ENCODE assay signal across 13 cellular contexts in the genomic region with DNA sequence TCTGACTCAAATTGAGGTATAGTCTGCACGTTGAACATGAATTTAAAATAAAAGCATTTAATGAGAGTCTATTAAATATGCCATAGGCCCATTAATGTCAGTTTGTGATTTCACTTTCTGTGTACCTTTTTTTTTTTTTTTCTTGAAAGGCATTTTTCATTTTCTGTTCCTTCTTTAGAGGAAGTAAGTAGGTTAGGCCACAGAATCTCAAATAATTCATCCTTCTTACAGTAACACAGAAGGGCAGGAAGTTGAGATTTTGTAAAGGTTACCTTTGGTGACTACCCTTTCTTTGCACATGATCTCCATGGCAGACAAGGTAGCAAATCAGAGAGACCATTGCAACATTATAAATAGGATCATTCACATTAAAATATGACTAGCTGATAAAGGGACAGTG. TPM values are rescaled to one million over a fixed set of nuclear protein-coding genes. Genes with fewer than 3 reads are reported as not detected.
A peak's percentile ranks its signal among the peaks of the same experiment; 100 is the strongest.
DNase-seq lines count a peak whose midpoint lies in the region; ATAC-seq and TF ChIP-seq lines count a peak whose summit lies in the region.
"Had no signal": no experiment of that assay in that cellular context is flagged by ENCODE, and none has a peak within 500 bp of the region (broad histone marks: within the 10 kb centered on the region; RNA-seq: fewer than 3 reads in every experiment).

No MANE protein-coding gene starts in this region.

- H3K4me3 Mint-ChIP-seq in CD4-positive, alpha-beta memory T cell, result peak overlapping the region; percentile 4 to 82 (median 67)
- H3K4me3 Mint-ChIP-seq: H9 had no signal

- CTCF ChIA-PET in CD4-positive, alpha-beta memory T cell (lab: Charles Lee; ENCODE audit: partially characterized antibody), result interaction anchor here (0.9 kb wide), 1 partner anchor 255 kb away, joined by 3 read pairs; no protein-coding TSS in a partner anchor

- no peaks in the 10 kb centered on the region for H3K27me3 ChIP-seq in CD4-positive, alpha-beta memory T cell (ENCODE audit: insufficient read depth, low read length)
- H3K27me3 ChIP-seq in OCI-LY3 (ENCODE audit: low read depth, low read length), result no peaks in the 10 kb centered on the region
- H3K27me3 ChIP-seq: BLaER1 treated with 17β-estradiol and CSF1 and Interleukin-3, amounts not matched to agents 10 nM and 100 nM had no signal

- DNase-seq in CD4-positive, alpha-beta memory T cell, result peak in 4 of 5 donors; percentile 41 to 59 (median 58)
- no peak for DNase-seq in NCI-H2171 (lab: John Stamatoyannopoulos, UW)
- no peak for DNase-seq in caudate nucleus (lab: John Stamatoyannopoulos, UW)
- DNase-seq: H9; NCI-H446 treated with DMSO at 0.1 percent for 48 hours; psoas muscle; stimulated activated naive CD4-positive, alpha-beta T cell treated with Interleukin-2 at 50 U/mL for 16 hours had no signal

- POLR2A ChIA-PET in CD4-positive, alpha-beta memory T cell (lab: Charles Lee; ENCODE audit: partially characterized antibody), result interaction anchor here (1.4 to 3.7 kb wide), 2 partner anchors 8 to 9 kb away, joined by 4 to 31 read pairs; a partner anchor contains a TSS

- no peaks in the 10 kb centered on the region for H3K79me2 ChIP-seq in OCI-LY3 (ENCODE audit: low read length)

- H3K27ac Mint-ChIP-seq in CD4-positive, alpha-beta memory T cell, result peak overlapping the region; percentile 86 to 97 (median 95)
- H3K27ac Mint-ChIP-seq: H9 had no signal

- peaks cover 42 to 70% (median 45%) of the 10 kb centered on the region in 4 donors for H3K4me1 Mint-ChIP-seq in CD4-positive, alpha-beta memory T cell
- H3K4me1 Mint-ChIP-seq: H9 had no signal

- no peaks in the 10 kb centered on the region for H4K20me1 ChIP-seq in OCI-LY3 (ENCODE audit: insufficient read depth, low read length)

- no peak overlapping the region for H3K27ac ChIP-seq in CD4-positive, alpha-beta memory T cell (ENCODE audit: low read depth, low read length)
- H3K27ac ChIP-seq in OCI-LY3 (ENCODE audit: low read length) (no peak overlapping the region), caudate nucleus (ENCODE audit: low read depth, low read length) (no peak overlapping the region)
- H3K27ac ChIP-seq: BLaER1 treated with 17β-estradiol and CSF1 and Interleukin-3, amounts not matched to agents 10 nM and 100 nM; psoas muscle had no signal

- H3K9ac ChIP-seq in OCI-LY3 (ENCODE audit: low read length), result no peak overlapping the region
- H3K9ac ChIP-seq: BLaER1 treated with 17β-estradiol and CSF1 and Interleukin-3, amounts not matched to agents 10 nM and 100 nM had no signal

- no peak for TF ChIP-seq CTCF in OCI-LY3 (IDR thresholded peaks at IDR 0.05; ENCODE audit: low read depth, low read length)

- no peak overlapping the region for H2AFZ ChIP-seq in OCI-LY3 (ENCODE audit: low read depth, low read length)

- ATAC-seq in GM19035 (IDR thresholded peaks at IDR 0.05; ENCODE audit: unreplicated experiment) (peak; percentile 80), HG02885 (IDR thresholded peaks at IDR 0.05; ENCODE audit: poor library complexity, unreplicated experiment) (peak; percentile 90), HG03439 (IDR thresholded peaks at IDR 0.05; ENCODE audit: unreplicated experiment) (no peak), HG02840 (IDR thresholded peaks at IDR 0.05; ENCODE audit: low FRiP score, unreplicated experiment) (no peak)
- ATAC-seq: psoas muscle had no signal

- H3K36me3 Mint-ChIP-seq in CD4-positive, alpha-beta memory T cell, result peaks cover 22 to 30% of the 10 kb centered on the region in 2 donors

- H3K27me3 Mint-ChIP-seq in CD4-positive, alpha-beta memory T cell, result no peaks in the 10 kb centered on the region

- no peak overlapping the region for H3K4me3 ChIP-seq in CD4-positive, alpha-beta memory T cell (ENCODE audit: low read length in 2 of 2)
- no peak overlapping the region for H3K4me3 ChIP-seq in OCI-LY3 (ENCODE audit: low read length)
- H3K4me3 ChIP-seq: BLaER1 treated with 17β-estradiol and CSF1 and Interleukin-3, amounts not matched to agents 10 nM and 100 nM; psoas muscle had no signal

- no peaks in the 10 kb centered on the region for H3K9me3 ChIP-seq in CD4-positive, alpha-beta memory T cell (ENCODE audit: control insufficient read depth in 1 of 2, low read length in 2 of 2)
- H3K9me3 ChIP-seq in OCI-LY3 (ENCODE audit: insufficient read depth, low read length), result no peaks in the 10 kb centered on the region
- H3K9me3 ChIP-seq: psoas muscle had no signal

- peaks cover 40% of the 10 kb centered on the region for H3K4me1 ChIP-seq in CD4-positive, alpha-beta memory T cell (ENCODE audit: insufficient read depth, low read length)
- peaks cover 14% of the 10 kb centered on the region for H3K4me1 ChIP-seq in OCI-LY3 (ENCODE audit: low read length)
- H3K4me1 ChIP-seq: psoas muscle had no signal

- intact Hi-C loops in CD4-positive, alpha-beta memory T cell (cut with micrococcal nuclease), result no loop called here

- no peaks in the 10 kb centered on the region for H3K9me3 Mint-ChIP-seq in CD4-positive, alpha-beta memory T cell
- H3K9me3 Mint-ChIP-seq: H9 had no signal

- peak overlapping the region; percentile 19 for H3K4me2 ChIP-seq in OCI-LY3 (ENCODE audit: low read length)

- no peaks in the 10 kb centered on the region for H3K36me3 ChIP-seq in CD4-positive, alpha-beta memory T cell (ENCODE audit: insufficient read depth, low read length)
- H3K36me3 ChIP-seq in OCI-LY3 (replicated peaks; ENCODE audit: low read depth, low read length), result no peaks in the 10 kb centered on the region

RNA-seq across cellular contexts. Expression of a gene that starts 9.6 kb away (rescaled TPM):
- total RNA-seq in CD4-positive, alpha-beta memory T cell, result 10 to 100 TPM; 39.5 to 44.1 TPM
- polyA plus RNA-seq in CD4-positive, alpha-beta memory T cell, result 1 to 10 TPM; 2.6 to 9.1 TPM

Comparison
In these comparisons a context has a peak if more than half of its experiments do, and no peak if none do; other contexts are left out.
1. DNase-seq: peak in CD4-positive, alpha-beta memory T cell (4 of 5); none in NCI-H2171 (single experiment) and caudate nucleus (0 of 61).
2. ATAC-seq: peak in GM19035 (single experiment) and HG02885 (single experiment); none in HG03439 (single experiment) and HG02840 (single experiment).